ENCODE assay signal across 11 cellular contexts in genomic region chr14:68238956-68239355, GRCh38.
"Had no signal": no experiment of that assay in that cellular context is flagged by ENCODE, and none has a peak within 500 bp of the region (broad histone marks: within the 10 kb centered on the region; RNA-seq: fewer than 3 reads in every experiment).

No MANE protein-coding gene starts in this region.

- H3K27ac Mint-ChIP-seq: activated CD4-positive, alpha-beta memory T cell treated with anti-CD3 and anti-CD28 coated beads for 36 hours; type B pancreatic cell had no signal

- H3K27me3 ChIP-seq: ascending aorta, cardiac muscle cell, esophagus squamous epithelium, pancreas had no signal

- H3K4me3 Mint-ChIP-seq: activated CD4-positive, alpha-beta memory T cell treated with anti-CD3 and anti-CD28 coated beads for 36 hours; activated T-cell treated with anti-CD3 and anti-CD28 coated beads, Interleukin-2, amount 50 U/mL, for 4 hours; neural crest cell; type B pancreatic cell had no signal

- H3K27me3 Mint-ChIP-seq: activated CD4-positive, alpha-beta memory T cell treated with anti-CD3 and anti-CD28 coated beads for 36 hours; type B pancreatic cell had no signal

- H3K36me3 ChIP-seq: ascending aorta, cardiac muscle cell, esophagus squamous epithelium, pancreas had no signal

- DNase-seq: activated CD4-positive, alpha-beta memory T cell treated with anti-CD3 and anti-CD28 coated beads for 36 hours; activated T-cell treated with anti-CD3 and anti-CD28 coated beads, Interleukin-2, amount 50 U/mL, for 4 hours; esophagus squamous epithelium; foreskin fibroblast; left colon; pancreas had no signal

- FAIRE-seq: pancreas had no signal

- H3K9me3 ChIP-seq: ascending aorta, esophagus squamous epithelium, pancreas had no signal

- H3K4me3 ChIP-seq: ascending aorta, cardiac muscle cell, esophagus squamous epithelium, pancreas, smooth muscle cell had no signal

- ATAC-seq: activated T-cell treated with anti-CD3 and anti-CD28 coated beads, Interleukin-2, amount 50 U/mL, for 4 hours; left colon; pancreas had no signal

- H3K27ac ChIP-seq: ascending aorta, cardiac muscle cell had no signal

- H3K9me3 Mint-ChIP-seq: activated CD4-positive, alpha-beta memory T cell treated with anti-CD3 and anti-CD28 coated beads for 36 hours; activated T-cell treated with anti-CD3 and anti-CD28 coated beads, Interleukin-2, amount 50 U/mL, for 4 hours had no signal
